10 cellular contexts compared by ENCODE assay signal in the genomic region with DNA sequence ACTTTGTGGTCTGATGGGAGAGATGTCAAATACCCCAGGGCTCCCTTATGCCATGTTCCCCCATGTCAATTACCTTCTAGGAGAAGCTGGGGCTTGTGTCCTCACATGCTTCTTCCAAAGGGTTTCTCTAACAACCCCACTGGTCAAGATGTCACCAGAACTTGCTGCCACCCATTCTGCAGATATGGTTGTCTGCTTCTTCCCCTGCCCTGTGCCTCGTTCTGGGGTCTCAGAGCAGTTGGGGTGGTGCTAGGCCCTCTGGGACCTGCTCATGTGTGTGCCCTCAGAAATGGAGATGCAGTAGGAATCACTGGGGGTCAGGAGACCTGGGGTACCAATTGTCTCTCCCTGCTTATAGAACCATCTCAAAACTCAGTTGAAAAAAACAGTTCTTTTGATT.
"Had no signal": no experiment of that assay in that cellular context is flagged by ENCODE, and none has a peak within 500 bp of the region (broad histone marks: within the 10 kb centered on the region; RNA-seq: fewer than 3 reads in every experiment).

No MANE protein-coding gene starts in this region.

- H3K4me1 ChIP-seq: HAP-1 had no signal

- H3K4me3 ChIP-seq: GM23248, GM23338, HAP-1 had no signal

- FAIRE-seq: H1, H54 had no signal

- H3K36me3 ChIP-seq: HAP-1 had no signal

- DNase-seq: GM23248, GOT3, H7, H9, HCEC 1CT, HFFc6 had no signal

- H3K27ac ChIP-seq: GM23248 had no signal
